ENCODE assay signal across 18 cellular contexts in genomic region chr7:158861004-158861787, GRCh38. TPM values are rescaled to one million over a fixed set of nuclear protein-coding genes. Genes with fewer than 3 reads are reported as not detected.
DNase-seq lines count a peak whose midpoint lies in the region; TF ChIP-seq lines count a peak whose summit lies in the region.
"Had no signal": no experiment of that assay in that cellular context is flagged by ENCODE, and none has a peak within 500 bp of the region (broad histone marks: within the 10 kb centered on the region; RNA-seq: fewer than 3 reads in every experiment).

No MANE protein-coding gene starts in this region.

- H3K27me3 Mint-ChIP-seq in activated CD4-positive, alpha-beta T cell treated with anti-CD3 and anti-CD28 coated beads, Interleukin-2, amount 10 ng/mL, durations not matched to agents 24 days and 14 days, result no peaks in the 10 kb centered on the region
- peaks cover 3% of the 10 kb centered on the region for H3K27me3 Mint-ChIP-seq in neural progenitor cell (ENCODE audit: insufficient read depth, low read depth)

- no peaks in the 10 kb centered on the region for H3K9me3 Mint-ChIP-seq in activated CD4-positive, alpha-beta T cell treated with anti-CD3 and anti-CD28 coated beads, Interleukin-2, amount 10 ng/mL, durations not matched to agents 24 days and 14 days
- no peaks in the 10 kb centered on the region for H3K9me3 Mint-ChIP-seq in neural progenitor cell
- H3K9me3 Mint-ChIP-seq: activated T-cell treated with anti-CD3 and anti-CD28 coated beads, Interleukin-2, amount 50 U/mL, for 72 hours had no signal

- H3K4me1 ChIP-seq in esophagus muscularis mucosa (peaks cover 34 to 72% (median 51%) of the 10 kb centered on the region in 4 donors), neural progenitor cell (peaks cover 49% of the 10 kb centered on the region), hepatocyte (ENCODE audit: insufficient read depth) (peaks cover 32% of the 10 kb centered on the region)

- H3K4me3 ChIP-seq in esophagus muscularis mucosa, result no peak overlapping the region
- peak overlapping the region; percentile 4 for H3K4me3 ChIP-seq in neural progenitor cell
- H3K4me3 ChIP-seq in hepatocyte, result no peak overlapping the region
- H3K4me3 ChIP-seq: A549, ascending aorta had no signal

- H3K9me3 ChIP-seq in esophagus muscularis mucosa (no peaks in the 10 kb centered on the region), neural progenitor cell (ENCODE audit: low read depth) (no peaks in the 10 kb centered on the region), hepatocyte (ENCODE audit: low read depth) (no peaks in the 10 kb centered on the region)
- H3K9me3 ChIP-seq: A549, ascending aorta, SK-N-SH had no signal

- DNase-seq in activated CD4-positive, alpha-beta T cell treated with anti-CD3 and anti-CD28 coated beads, Interleukin-2, amount 10 ng/mL, durations not matched to agents 24 days and 14 days, result no peak
- DNase-seq in activated CD4-positive, alpha-beta T cell treated with anti-CD3 and anti-CD28 coated beads, Interleukin-2, amount 50 U/mL, for 1 hour, result no peak
- DNase-seq in NCI-H2227 (lab: John Stamatoyannopoulos, UW; ENCODE audit: unreplicated experiment), result peak; percentile 59
- no peak for DNase-seq in esophagus muscularis mucosa (ENCODE audit: extremely low spot score)
- DNase-seq in neural progenitor cell (ENCODE audit: low spot score), result peak; percentile 26
- no peak for DNase-seq in stimulated activated CD4-positive, alpha-beta T cell treated with anti-CD3 and anti-CD28 coated beads, Interleukin-15, amount 100 ng/mL, for 24 hours
- DNase-seq in NCI-H187 treated with DMSO at 0.1 percent for 48 hours (lab: John Stamatoyannopoulos, UW), result no peak
- DNase-seq in hepatocyte (ENCODE audit: low spot score), result no peak
- DNase-seq: activated T-cell treated with anti-CD3 and anti-CD28 coated beads, Interleukin-2, amount 50 U/mL, for 72 hours; effector CD8-positive, alpha-beta T cell; KG1; left colon; NCI-H2029; NK-92 treated with Interleukin-12 subunit alpha and Interleukin-12 subunit beta, amount 100 ng/mL, for 24 hours; occipital lobe; SK-N-SH had no signal

- H3K4me1 Mint-ChIP-seq in activated CD4-positive, alpha-beta T cell treated with anti-CD3 and anti-CD28 coated beads, Interleukin-2, amount 10 ng/mL, durations not matched to agents 24 days and 14 days, result peaks cover 59% of the 10 kb centered on the region
- peaks cover 51% of the 10 kb centered on the region for H3K4me1 Mint-ChIP-seq in neural progenitor cell

- TF ChIP-seq CTCF in esophagus muscularis mucosa (IDR thresholded peaks at IDR 0.05) (no peak), neural progenitor cell (IDR thresholded peaks at IDR 0.05) (no peak), hepatocyte (IDR thresholded peaks at IDR 0.05; ENCODE audit: poor library complexity) (no peak)

- WGBS in esophagus muscularis mucosa, result 65% methylated on average over 15 of the region's 15 CpGs
- WGBS in hepatocyte (ENCODE audit: low lambda C conversion rate, missing lambda C conversion rate), result 62% methylated on average over 15 of the region's 15 CpGs

- H3K27me3 ChIP-seq in esophagus muscularis mucosa (no peaks in the 10 kb centered on the region), neural progenitor cell (no peaks in the 10 kb centered on the region), hepatocyte (no peaks in the 10 kb centered on the region)
- H3K27me3 ChIP-seq: ascending aorta had no signal

- no peak overlapping the region for H3K9ac ChIP-seq in neural progenitor cell
- H3K9ac ChIP-seq: SK-N-SH had no signal

- peaks cover 46% of the 10 kb centered on the region for H3F3A ChIP-seq in neural progenitor cell (ENCODE audit: low read depth)

- H3K36me3 Mint-ChIP-seq in activated CD4-positive, alpha-beta T cell treated with anti-CD3 and anti-CD28 coated beads, Interleukin-2, amount 10 ng/mL, durations not matched to agents 24 days and 14 days (ENCODE audit: low read depth), result peaks cover 12% of the 10 kb centered on the region
- H3K36me3 Mint-ChIP-seq in neural progenitor cell, result peaks cover 23% of the 10 kb centered on the region

- no peaks in the 10 kb centered on the region for H3K9me2 ChIP-seq in hepatocyte (replicated peaks; ENCODE audit: insufficient read depth)
- H3K9me2 ChIP-seq: SK-N-SH had no signal

- H3K4me3 Mint-ChIP-seq in activated CD4-positive, alpha-beta T cell treated with anti-CD3 and anti-CD28 coated beads, Interleukin-2, amount 10 ng/mL, durations not matched to agents 24 days and 14 days, result no peak overlapping the region
- H3K4me3 Mint-ChIP-seq in neural progenitor cell, result peak overlapping the region; percentile 11

- H3K27ac ChIP-seq in esophagus muscularis mucosa (replicated peaks in 1 of 4) (peak overlapping the region; percentile 36 to 89 (median 66)), neural progenitor cell (peak overlapping the region; percentile 75), hepatocyte (no peak overlapping the region)

- H3K4me2 ChIP-seq in neural progenitor cell (peak overlapping the region; percentile 79), hepatocyte (no peak overlapping the region)
- H3K4me2 ChIP-seq: A549, SK-N-SH had no signal

- intact Hi-C loops in activated CD4-positive, alpha-beta T cell treated with anti-CD3 and anti-CD28 coated beads, Interleukin-2, amount 10 ng/mL, durations not matched to agents 24 days and 14 days (cut with micrococcal nuclease), result no loop called here
- intact Hi-C loops in esophagus muscularis mucosa (cut with DNase I), result loop anchor here (10.0 kb wide), 1 partner anchor 156 kb away; the partner anchor contains the start of gene NCAPG2

- H4K20me1 ChIP-seq in neural progenitor cell (ENCODE audit: low read depth) (peaks cover 3% of the 10 kb centered on the region), hepatocyte (ENCODE audit: insufficient read depth, poor library complexity, severe bottlenecking) (no peaks in the 10 kb centered on the region)

- no peaks in the 10 kb centered on the region for H3K36me3 ChIP-seq in esophagus muscularis mucosa
- H3K36me3 ChIP-seq in neural progenitor cell, result no peaks in the 10 kb centered on the region
- no peaks in the 10 kb centered on the region for H3K36me3 ChIP-seq in hepatocyte (replicated peaks; ENCODE audit: insufficient read depth, low read depth)
- H3K36me3 ChIP-seq: ascending aorta had no signal

- TF ChIP-seq POLR2A in esophagus muscularis mucosa (IDR thresholded peaks at IDR 0.05; ENCODE audit: low read depth), result no peak

- peaks cover 69% of the 10 kb centered on the region for H3K79me2 ChIP-seq in neural progenitor cell (ENCODE audit: low read depth)
- peaks cover 57% of the 10 kb centered on the region for H3K79me2 ChIP-seq in hepatocyte

- no peak overlapping the region for H2AFZ ChIP-seq in neural progenitor cell (replicated peaks)
- no peak overlapping the region for H2AFZ ChIP-seq in hepatocyte

- no peak for TF ChIP-seq EP300 in esophagus muscularis mucosa (IDR thresholded peaks at IDR 0.05)

- peak overlapping the region; percentile 3 for H3K27ac Mint-ChIP-seq in activated CD4-positive, alpha-beta T cell treated with anti-CD3 and anti-CD28 coated beads, Interleukin-2, amount 10 ng/mL, durations not matched to agents 24 days and 14 days
- H3K27ac Mint-ChIP-seq in neural progenitor cell, result peak overlapping the region; percentile 15
- H3K27ac Mint-ChIP-seq: activated T-cell treated with anti-CD3 and anti-CD28 coated beads, Interleukin-2, amount 50 U/mL, for 72 hours had no signal

RNA-seq across cellular contexts. Expression of gene DYNC2I1, which starts 4.8 kb away (rescaled TPM):
- total RNA-seq in activated CD4-positive, alpha-beta T cell treated with anti-CD3 and anti-CD28 coated beads, Interleukin-2, amount 10 ng/mL, durations not matched to agents 24 days and 14 days, result 13.6 and 13.9 TPM in 2 replicates
- total RNA-seq in esophagus muscularis mucosa (10 to 100 TPM; 18.3 to 32.0 (median 24.9) TPM), neural progenitor cell (ENCODE audit: low replicate concordance) (12.9 and 15.8 TPM in 2 replicates), hepatocyte (8.0 and 11.2 TPM in 2 replicates)
- polyA plus RNA-seq in hepatocyte, result 31.9 and 54.0 TPM in 2 replicates

RNA-seq across cellular contexts. Expression of gene ESYT2, which starts 31.9 kb away (rescaled TPM):
- total RNA-seq in activated CD4-positive, alpha-beta T cell treated with anti-CD3 and anti-CD28 coated beads, Interleukin-2, amount 10 ng/mL, durations not matched to agents 24 days and 14 days, result 60.3 and 61.3 TPM in 2 replicates
- total RNA-seq in esophagus muscularis mucosa (100 to 1,000 TPM; 166 to 235 (median 202) TPM), neural progenitor cell (ENCODE audit: low replicate concordance) (33.4 and 39.3 TPM in 2 replicates), hepatocyte (59.6 and 61.2 TPM in 2 replicates)
- polyA plus RNA-seq in hepatocyte, result 29.4 and 33.4 TPM in 2 replicates

Comparison
In these comparisons a context has a peak if more than half of its experiments do, and no peak if none do; other contexts are left out.
1. DNase-seq: peak in NCI-H2227 (single experiment) and neural progenitor cell (single experiment); none in activated CD4-positive, alpha-beta T cell treated with anti-CD3 and anti-CD28 coated beads, Interleukin-2, amount 10 ng/mL, durations not matched to agents 24 days and 14 days (single experiment), activated CD4-positive, alpha-beta T cell treated with anti-CD3 and anti-CD28 coated beads, Interleukin-2, amount 50 U/mL, for 1 hour (single experiment), esophagus muscularis mucosa (single experiment), stimulated activated CD4-positive, alpha-beta T cell treated with anti-CD3 and anti-CD28 coated beads, Interleukin-15, amount 100 ng/mL, for 24 hours (single experiment), NCI-H187 treated with DMSO at 0.1 percent for 48 hours (single experiment) and hepatocyte (single experiment).